ENCODE assay signal across 26 cellular contexts in genomic region chr1:19776287-19776686, GRCh38. TPM values are rescaled to one million over a fixed set of nuclear protein-coding genes. Genes with fewer than 3 reads are reported as not detected.
"Had no signal": no experiment of that assay in that cellular context is flagged by ENCODE, and none has a peak within 500 bp of the region (broad histone marks: within the 10 kb centered on the region; RNA-seq: fewer than 3 reads in every experiment).

No MANE protein-coding gene starts in this region.

- ATAC-seq: activated CD8-positive, alpha-beta T cell treated with anti-CD3 and anti-CD28 coated beads, Interleukin-2, amount 10 ng/mL, durations not matched to agents 7 days and 5 days; activated naive CD8-positive, alpha-beta T cell treated with anti-CD3 and anti-CD28 coated beads, Interleukin-2, amount 50 U/mL, for 24 hours; heart left ventricle; left colon; pancreas; right lobe of liver; stimulated activated memory B cell treated with anti-CD40 and anti-IgM and Interleukin-4, amounts not matched to agents 10 μg/mL and 1 μg/mL and 100 μg/mL, for 72 hours had no signal

- H3K4me3 Mint-ChIP-seq: activated CD4-positive, alpha-beta T cell treated with anti-CD3 and anti-CD28 coated beads, Interleukin-2, amount 10 ng/mL, durations not matched to agents 7 days and 5 days; activated CD8-positive, alpha-beta T cell treated with anti-CD3 and anti-CD28 coated beads, Interleukin-2, amount 10 ng/mL, durations not matched to agents 7 days and 5 days; activated naive CD8-positive, alpha-beta T cell treated with anti-CD3 and anti-CD28 coated beads, Interleukin-2, amount 50 U/mL, for 24 hours; activated T-helper 1 cell treated with anti-CD3 and anti-CD28 coated beads, Interleukin-12 subunit alpha, Interleukin-12 subunit beta, Interleukin-2, Interleukin-4 antibody, amounts not matched to agents 30 ng/mL and 10 ng/mL and 1 ng/mL, durations not matched to agents 14 hours and 24 hours and 36 hours; nephron progenitor cell; stimulated activated memory B cell treated with anti-CD40 and anti-IgM and Interleukin-4, amounts not matched to agents 10 μg/mL and 1 μg/mL and 100 μg/mL, for 72 hours had no signal

- H3K9me3 Mint-ChIP-seq: activated naive CD8-positive, alpha-beta T cell treated with anti-CD3 and anti-CD28 coated beads, Interleukin-2, amount 50 U/mL, for 24 hours; activated T-helper 1 cell treated with anti-CD3 and anti-CD28 coated beads, Interleukin-12 subunit alpha, Interleukin-12 subunit beta, Interleukin-2, Interleukin-4 antibody, amounts not matched to agents 30 ng/mL and 10 ng/mL and 1 ng/mL, durations not matched to agents 14 hours and 24 hours and 36 hours; nephron progenitor cell; stimulated activated memory B cell treated with anti-CD40 and anti-IgM and Interleukin-4, amounts not matched to agents 10 μg/mL and 1 μg/mL and 100 μg/mL, for 72 hours had no signal

- DNase-seq: activated CD4-positive, alpha-beta T cell treated with anti-CD3 and anti-CD28 coated beads, Interleukin-2, amount 10 ng/mL, durations not matched to agents 7 days and 5 days; activated CD4-positive, CD25-positive, alpha-beta regulatory T cell treated with anti-CD3 and anti-CD28 coated beads, Interleukin-2, amount 50 U/mL, for 72 hours; activated CD8-positive, alpha-beta T cell treated with anti-CD3 and anti-CD28 coated beads, Interleukin-2, amount 10 ng/mL, durations not matched to agents 7 days and 5 days; activated gamma-delta T cell; activated naive CD4-positive, alpha-beta T cell treated with anti-CD3 and anti-CD28 coated beads, Interleukin-2, amount 50 U/mL, for 16 hours; activated naive CD8-positive, alpha-beta T cell treated with anti-CD3 and anti-CD28 coated beads, Interleukin-2, amount 50 U/mL, for 24 hours; cortex of kidney; heart left ventricle; islet precursor cell; left colon; mesenchymal stem cell; nephron progenitor cell; pancreas; right lobe of liver; stomach; transverse colon; WERI-Rb-1 had no signal

- H3K27me3 Mint-ChIP-seq: activated CD4-positive, alpha-beta T cell treated with anti-CD3 and anti-CD28 coated beads, Interleukin-2, amount 10 ng/mL, durations not matched to agents 7 days and 5 days; activated naive CD8-positive, alpha-beta T cell treated with anti-CD3 and anti-CD28 coated beads, Interleukin-2, amount 50 U/mL, for 24 hours; stimulated activated memory B cell treated with anti-CD40 and anti-IgM and Interleukin-4, amounts not matched to agents 10 μg/mL and 1 μg/mL and 100 μg/mL, for 72 hours had no signal

- H3K4me1 Mint-ChIP-seq: activated CD4-positive, alpha-beta T cell treated with anti-CD3 and anti-CD28 coated beads, Interleukin-2, amount 10 ng/mL, durations not matched to agents 7 days and 5 days; activated naive CD8-positive, alpha-beta T cell treated with anti-CD3 and anti-CD28 coated beads, Interleukin-2, amount 50 U/mL, for 24 hours; stimulated activated memory B cell treated with anti-CD40 and anti-IgM and Interleukin-4, amounts not matched to agents 10 μg/mL and 1 μg/mL and 100 μg/mL, for 72 hours had no signal

- H3K27ac Mint-ChIP-seq: activated CD4-positive, alpha-beta T cell treated with anti-CD3 and anti-CD28 coated beads, Interleukin-2, amount 10 ng/mL, durations not matched to agents 7 days and 5 days; activated CD8-positive, alpha-beta T cell treated with anti-CD3 and anti-CD28 coated beads, Interleukin-2, amount 10 ng/mL, durations not matched to agents 7 days and 5 days; activated naive CD8-positive, alpha-beta T cell treated with anti-CD3 and anti-CD28 coated beads, Interleukin-2, amount 50 U/mL, for 24 hours; activated T-helper 1 cell treated with anti-CD3 and anti-CD28 coated beads, Interleukin-12 subunit alpha, Interleukin-12 subunit beta, Interleukin-2, Interleukin-4 antibody, amounts not matched to agents 30 ng/mL and 10 ng/mL and 1 ng/mL, durations not matched to agents 14 hours and 24 hours and 36 hours; nephron progenitor cell; stimulated activated memory B cell treated with anti-CD40 and anti-IgM and Interleukin-4, amounts not matched to agents 10 μg/mL and 1 μg/mL and 100 μg/mL, for 72 hours had no signal

RNA-seq across cellular contexts. Expression of gene RNF186, which starts 38.8 kb away (rescaled TPM):
- total RNA-seq: activated CD4-positive, alpha-beta T cell treated with anti-CD3 and anti-CD28 coated beads, Interleukin-2, amount 10 ng/mL, durations not matched to agents 7 days and 5 days; activated CD8-positive, alpha-beta T cell treated with anti-CD3 and anti-CD28 coated beads, Interleukin-2, amount 10 ng/mL, durations not matched to agents 7 days and 5 days; activated T-helper 1 cell treated with anti-CD3 and anti-CD28 coated beads, Interleukin-12 subunit alpha, Interleukin-12 subunit beta, Interleukin-2, Interleukin-4 antibody, amounts not matched to agents 30 ng/mL and 10 ng/mL and 1 ng/mL, durations not matched to agents 14 hours and 24 hours and 36 hours; cardiac muscle cell; cerebellum; epithelial cell of proximal tubule; fibroblast of villous mesenchyme; heart left ventricle; mononuclear cell; myocyte; temporal lobe had no signal
